ENCODE assay signal across 18 cellular contexts in the genomic region with DNA sequence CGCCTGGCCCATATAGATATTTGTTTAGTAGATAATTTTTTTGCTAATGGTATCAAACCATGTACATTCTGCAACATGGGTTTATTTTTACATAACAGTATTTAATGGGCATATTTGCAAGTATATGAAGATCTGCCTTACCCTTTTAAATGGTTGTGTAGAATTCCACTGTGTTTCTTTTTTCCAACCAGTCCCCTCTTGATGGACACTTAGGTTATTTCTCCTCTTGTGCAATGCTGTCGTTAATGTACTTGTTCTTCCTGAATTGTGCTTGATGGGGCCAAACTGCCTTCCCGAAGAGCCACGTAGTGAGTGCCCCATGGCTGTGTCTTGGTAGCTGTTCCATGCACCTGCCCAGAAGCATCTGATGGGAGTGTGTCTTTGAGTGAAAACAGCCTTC. TPM values are rescaled to one million over a fixed set of nuclear protein-coding genes. Genes with fewer than 3 reads are reported as not detected.
DNase-seq lines count a peak whose midpoint lies in the region; ATAC-seq and TF ChIP-seq lines count a peak whose summit lies in the region.
"Had no signal": no experiment of that assay in that cellular context is flagged by ENCODE, and none has a peak within 500 bp of the region (broad histone marks: within the 10 kb centered on the region; RNA-seq: fewer than 3 reads in every experiment).

No MANE protein-coding gene starts in this region.

- POLR2A ChIA-PET in HEK293 (lab: Yijun Ruan, JAX) = no interaction called here
- POLR2A ChIA-PET in CD4-positive, alpha-beta memory T cell (lab: Charles Lee; ENCODE audit: partially characterized antibody) = no interaction called here

- TF ChIP-seq RAD21 in liver (IDR thresholded peaks at IDR 0.05) = no peak

- H3K27me3 ChIP-seq in adrenal gland (no peaks in the 10 kb centered on the region), liver (ENCODE audit: control insufficient read depth in 4 of 4, insufficient read depth in 4 of 4, low read length in 3 of 4) (no peaks in the 10 kb centered on the region), sigmoid colon (no peaks in the 10 kb centered on the region)
- no peaks in the 10 kb centered on the region for H3K27me3 ChIP-seq in CD4-positive, alpha-beta memory T cell (ENCODE audit: insufficient read depth, low read length)

- H3K9ac ChIP-seq in liver (ENCODE audit: low read depth in 1 of 2, low read length in 2 of 2) = no peak overlapping the region

- TF ChIP-seq POLR2A in adrenal gland (IDR thresholded peaks at IDR 0.05) (no peak), sigmoid colon (IDR thresholded peaks at IDR 0.05) (no peak)

- H3K27ac Mint-ChIP-seq in CD4-positive, alpha-beta memory T cell = no peak overlapping the region

- H3K27ac ChIP-seq in HEK293 (ENCODE audit: extremely low read depth, low read depth, low read length) (no peak overlapping the region), adrenal gland (peak overlapping the region in 4 of 5 donors; percentile 54 to 90 (median 82)), liver (ENCODE audit: low read depth in 1 of 2, low read length in 2 of 2) (peak overlapping the region; percentile 11 to 53), sigmoid colon (peak overlapping the region; percentile 22 to 77 (median 48))
- no peak overlapping the region for H3K27ac ChIP-seq in CD4-positive, alpha-beta memory T cell (ENCODE audit: low read depth, low read length)
- H3K27ac ChIP-seq: C4-2B, HL-60, SJCRH30 had no signal

- H3K9me3 Mint-ChIP-seq in CD4-positive, alpha-beta memory T cell = no peaks in the 10 kb centered on the region

- CTCF ChIA-PET in HEK293 (lab: Yijun Ruan, JAX) = no interaction called here
- CTCF ChIA-PET in CD4-positive, alpha-beta memory T cell (lab: Charles Lee; ENCODE audit: partially characterized antibody) = no interaction called here

- H3K4me3 ChIP-seq in HEK293 (ENCODE audit: low read depth, low read length) (no peak overlapping the region), adrenal gland (no peak overlapping the region), liver (ENCODE audit: low read depth in 1 of 3, low read length in 3 of 3) (no peak overlapping the region), sigmoid colon (no peak overlapping the region)
- no peak overlapping the region for H3K4me3 ChIP-seq in CD4-positive, alpha-beta memory T cell (ENCODE audit: low read length in 2 of 2)
- H3K4me3 ChIP-seq: SJCRH30 had no signal

- no peaks in the 10 kb centered on the region for H3K9me3 ChIP-seq in HEK293 (ENCODE audit: control insufficient read depth, insufficient read depth, low read depth, low read length)
- H3K9me3 ChIP-seq in adrenal gland (replicated peaks in 1 of 3) = no peaks in the 10 kb centered on the region
- no peaks in the 10 kb centered on the region for H3K9me3 ChIP-seq in liver (ENCODE audit: control insufficient read depth in 4 of 4, low read length in 3 of 4)
- H3K9me3 ChIP-seq in sigmoid colon = no peaks in the 10 kb centered on the region
- no peaks in the 10 kb centered on the region for H3K9me3 ChIP-seq in CD4-positive, alpha-beta memory T cell (ENCODE audit: control insufficient read depth in 1 of 2, low read length in 2 of 2)
- H3K9me3 ChIP-seq: SJCRH30 had no signal

- no peaks in the 10 kb centered on the region for H3K4me1 Mint-ChIP-seq in CD4-positive, alpha-beta memory T cell

- H3K36me3 ChIP-seq in HEK293 (ENCODE audit: control insufficient read depth in 2 of 2, insufficient read depth in 1 of 2, low read length in 2 of 2) = no peaks in the 10 kb centered on the region
- H3K36me3 ChIP-seq in adrenal gland (replicated peaks in 1 of 2) = no peaks in the 10 kb centered on the region
- no peaks in the 10 kb centered on the region for H3K36me3 ChIP-seq in liver (ENCODE audit: control insufficient read depth in 4 of 4, insufficient read depth in 3 of 4, low read depth in 1 of 4, low read length in 3 of 4)
- H3K36me3 ChIP-seq in sigmoid colon = no peaks in the 10 kb centered on the region
- H3K36me3 ChIP-seq in CD4-positive, alpha-beta memory T cell (ENCODE audit: insufficient read depth, low read length) = no peaks in the 10 kb centered on the region
- H3K36me3 ChIP-seq: SJCRH30 had no signal

- DNase-seq in adrenal gland (no peak), sigmoid colon (no peak)
- DNase-seq in CD4-positive, alpha-beta memory T cell = no peak
- DNase-seq: DMS53, GDM1, KG1, NCI-H1105, NCI-H2171, NCI-H345, NCI-H524 treated with DMSO at 0.1 percent for 48 hours, NCI-H82, SJCRH30 had no signal

- H3K4me3 Mint-ChIP-seq in CD4-positive, alpha-beta memory T cell = no peak overlapping the region

- no peaks in the 10 kb centered on the region for H3K36me3 Mint-ChIP-seq in CD4-positive, alpha-beta memory T cell

- TF ChIP-seq CTCF in HEK293 (tag by site-specific recombination; IDR thresholded peaks at IDR 0.05) (no peak), adrenal gland (IDR thresholded peaks at IDR 0.05) (no peak), liver (IDR thresholded peaks at IDR 0.05; ENCODE audit: low read depth, low read length, missing input control) (no peak), sigmoid colon (IDR thresholded peaks at IDR 0.05) (no peak)

- no peak for TF ChIP-seq EP300 in sigmoid colon (IDR thresholded peaks at IDR 0.05)

- no peaks in the 10 kb centered on the region for H3K27me3 Mint-ChIP-seq in CD4-positive, alpha-beta memory T cell

- H3K4me1 ChIP-seq in HEK293 (ENCODE audit: control insufficient read depth, insufficient read depth, low read length) (no peaks in the 10 kb centered on the region), adrenal gland (replicated peaks in 1 of 2) (peaks cover 17 to 25% of the 10 kb centered on the region in 2 donors), liver (ENCODE audit: control insufficient read depth in 4 of 4, insufficient read depth in 4 of 4, low read length in 3 of 4) (peaks cover 12 to 52% (median 38%) of the 10 kb centered on the region in 4 donors), sigmoid colon (peaks cover 0 to 21% (median 20%) of the 10 kb centered on the region in 4 donors)
- H3K4me1 ChIP-seq in CD4-positive, alpha-beta memory T cell (ENCODE audit: insufficient read depth, low read length) = no peaks in the 10 kb centered on the region

- ATAC-seq in GM21390 (IDR thresholded peaks at IDR 0.05; ENCODE audit: unreplicated experiment) (no peak), HG03439 (IDR thresholded peaks at IDR 0.05; ENCODE audit: unreplicated experiment) (no peak)

- WGBS in adrenal gland, 4 donors = 65 to 71% (median 69%) methylated on average over 4 of the region's 4 CpGs
- WGBS in liver = 78% methylated on average over 4 of the region's 4 CpGs
- WGBS in sigmoid colon, 2 donors = 81 to 86% methylated on average over 4 of the region's 4 CpGs

- intact Hi-C loops in adrenal gland (cut with DNase I) (loop anchor here in 1 of 2 donors (5.0 kb wide), 1 partner anchor 37 kb away; the partner anchor contains the start of gene EFHD2), sigmoid colon (cut with DNase I) (no loop called here)
- intact Hi-C loops in CD4-positive, alpha-beta memory T cell (cut with micrococcal nuclease) = no loop called here

TF ChIP-seq in HEK293, 187 proteins besides CTCF, POLR2A, EP300 and RAD21:
- TF ChIP-seq MZF1 (tag by site-specific recombination; IDR thresholded peaks at IDR 0.05; ENCODE audit: borderline replicate concordance) = peak; percentile 94; the same call in 1 of the 2 replicates
- no peak for TF ChIP-seq ZNF335 (tag by site-specific recombination; conservative IDR thresholded peaks at IDR 0.05)

TF ChIP-seq in liver, 16 proteins besides CTCF, POLR2A, EP300 and RAD21 (continues in another document):
- TF ChIP-seq, protein P1, sequence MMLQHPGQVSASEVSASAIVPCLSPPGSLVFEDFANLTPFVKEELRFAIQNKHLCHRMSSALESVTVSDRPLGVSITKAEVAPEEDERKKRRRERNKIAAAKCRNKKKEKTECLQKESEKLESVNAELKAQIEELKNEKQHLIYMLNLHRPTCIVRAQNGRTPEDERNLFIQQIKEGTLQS (IDR thresholded peaks at IDR 0.05) = no peak
- TF ChIP-seq HNF4A (conservative IDR thresholded peaks at IDR 0.05) = no peak
- TF ChIP-seq, protein P2, sequence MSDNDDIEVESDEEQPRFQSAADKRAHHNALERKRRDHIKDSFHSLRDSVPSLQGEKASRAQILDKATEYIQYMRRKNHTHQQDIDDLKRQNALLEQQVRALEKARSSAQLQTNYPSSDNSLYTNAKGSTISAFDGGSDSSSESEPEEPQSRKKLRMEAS (IDR thresholded peaks at IDR 0.05) = no peak
- no peak for TF ChIP-seq TAF1 (conservative IDR thresholded peaks at IDR 0.05)
- TF ChIP-seq YY1 (IDR thresholded peaks at IDR 0.05) = no peak
- TF ChIP-seq JUND (IDR thresholded peaks at IDR 0.05) = no peak
- TF ChIP-seq NR2F2 (IDR thresholded peaks at IDR 0.05) = no peak
- TF ChIP-seq FOXA2 (IDR thresholded peaks at IDR 0.05) = no peak
- no peak for TF ChIP-seq REST (IDR thresholded peaks at IDR 0.05)

RNA-seq across cellular contexts. Expression of gene EFHD2, which starts 39.4 kb away (rescaled TPM):
- 100 to 1,000 TPM in 2 of 8 donors, 10 to 100 TPM in 6; 67.2 to 113 (median 87.9) TPM for total RNA-seq in adrenal gland
- polyA plus RNA-seq in adrenal gland = 100 to 1,000 TPM in 2 of 3 donors, 10 to 100 TPM in 1; 47.4 to 119 (median 111) TPM
- total RNA-seq in liver = 10 to 100 TPM; 10.6 to 23.0 TPM
- 10 to 100 TPM in 1 of 2 donors, 1 to 10 TPM in 1; 7.4 to 12.8 TPM for polyA plus RNA-seq in liver
- total RNA-seq in sigmoid colon = 10 to 100 TPM; 32.7 to 47.4 (median 37.3) TPM
- polyA plus RNA-seq in sigmoid colon = 100 to 1,000 TPM; 157 to 181 (median 177) TPM
- 10 to 100 TPM; 46.4 to 50.3 TPM for total RNA-seq in CD4-positive, alpha-beta memory T cell
- 10 to 100 TPM; 58.4 to 66.7 TPM for polyA plus RNA-seq in CD4-positive, alpha-beta memory T cell

Comparison
In these comparisons a context has a peak if more than half of its experiments do, and no peak if none do; other contexts are left out.
1. H3K27ac ChIP-seq: peak in adrenal gland (4 of 5), liver (2 of 2) and sigmoid colon (4 of 4); none in HEK293 (single experiment) and CD4-positive, alpha-beta memory T cell (single experiment).